9 cellular contexts compared by ENCODE assay signal in the genomic region with DNA sequence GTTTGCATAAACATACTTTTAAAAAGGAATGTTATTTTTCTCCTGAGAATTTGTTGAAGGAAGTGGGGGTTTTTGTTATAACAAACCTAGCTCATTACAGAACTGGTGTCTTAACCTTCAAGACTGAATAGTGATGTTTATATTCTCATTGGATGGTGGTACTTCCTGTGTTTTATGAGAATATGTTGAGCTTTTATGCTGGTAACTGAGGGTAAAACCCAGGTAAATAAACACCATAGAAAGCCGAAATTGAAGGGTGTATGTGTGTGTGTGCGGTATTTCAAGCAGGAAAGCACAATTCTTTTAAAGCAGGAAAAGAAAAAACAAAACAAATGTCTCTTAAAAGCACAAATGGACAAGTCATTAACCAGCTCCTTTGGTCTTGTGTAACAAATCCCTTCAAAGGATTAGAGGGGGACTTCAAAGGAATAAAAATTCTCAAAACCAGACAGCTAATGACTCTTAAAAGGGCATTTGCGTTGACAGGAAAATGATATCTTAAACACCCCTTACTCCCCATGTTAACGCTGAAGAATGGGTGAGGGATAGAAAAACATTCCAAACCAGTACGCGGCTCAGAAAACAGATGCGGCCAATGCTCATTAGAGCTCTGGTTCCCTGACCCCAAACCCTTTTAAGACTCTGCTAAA. TPM values are rescaled to one million over a fixed set of nuclear protein-coding genes. Genes with fewer than 3 reads are reported as not detected.
DNase-seq lines count a peak whose midpoint lies in the region; TF ChIP-seq lines count a peak whose summit lies in the region.
"Had no signal": no experiment of that assay in that cellular context is flagged by ENCODE, and none has a peak within 500 bp of the region (broad histone marks: within the 10 kb centered on the region; RNA-seq: fewer than 3 reads in every experiment).

No MANE protein-coding gene starts in this region.

- H3K36me3 ChIP-seq in esophagus muscularis mucosa (no peaks in the 10 kb centered on the region), HAP-1 (replicated peaks) (no peaks in the 10 kb centered on the region)

- WGBS in esophagus muscularis mucosa, result 44% methylated on average over 7 of the region's 7 CpGs

- H3K27me3 Mint-ChIP-seq in progenitor cell of endocrine pancreas, result peaks cover 83% of the 10 kb centered on the region

- intact Hi-C loops in esophagus muscularis mucosa (cut with DNase I), result no loop called here

- H3K27me3 ChIP-seq in esophagus muscularis mucosa (peaks cover 0 to 77% (median 9%) of the 10 kb centered on the region in 4 donors), HAP-1 (ENCODE audit: low read depth) (peaks cover 47% of the 10 kb centered on the region)

- no peaks in the 10 kb centered on the region for H3K9me3 ChIP-seq in esophagus muscularis mucosa
- no peaks in the 10 kb centered on the region for H3K9me3 ChIP-seq in HAP-1

- no peak overlapping the region for H3K27ac Mint-ChIP-seq in progenitor cell of endocrine pancreas

- TF ChIP-seq POLR2A in esophagus muscularis mucosa (IDR thresholded peaks at IDR 0.05; ENCODE audit: low read depth), result no peak

- in situ Hi-C loops in HAP-1 (cut with MboI; ENCODE audit: low sequenced_read_pairs), result no loop called here

- DNase-seq in GM12864 (ENCODE audit: low read depth), result no peak
- peak; percentile 30 to 59 for DNase-seq in NCI-H526 (lab: John Stamatoyannopoulos, UW)
- no peak for DNase-seq in esophagus muscularis mucosa (ENCODE audit: extremely low spot score)
- no peak for DNase-seq in progenitor cell of endocrine pancreas (ENCODE audit: low spot score, unreplicated experiment)
- DNase-seq in GM19238 (ENCODE audit: insufficient read length, low spot score), result no peak
- no peak for DNase-seq in cerebellar nuclear complex (lab: John Stamatoyannopoulos, UW)
- no peak for DNase-seq in HAP-1 (ENCODE audit: low spot score in 2 of 2)
- DNase-seq in stimulated activated naive CD4-positive, alpha-beta T cell treated with Interleukin-2 at 50 U/mL for 16 hours (lab: John Stamatoyannopoulos, UW), result no peak
- DNase-seq: NCI-H1694 treated with DMSO at 0.1 percent for 48 hours had no signal

- H3K4me3 Mint-ChIP-seq in progenitor cell of endocrine pancreas (ENCODE audit: low read depth), result peak overlapping the region; percentile 55

- H3K9me3 Mint-ChIP-seq in progenitor cell of endocrine pancreas (ENCODE audit: low read depth), result no peaks in the 10 kb centered on the region

- TF ChIP-seq CTCF in GM12864 (IDR thresholded peaks at IDR 0.05; ENCODE audit: low read depth, low read length, missing control alignments), result no peak
- TF ChIP-seq CTCF in esophagus muscularis mucosa (IDR thresholded peaks at IDR 0.05), result no peak
- no peak for TF ChIP-seq CTCF in progenitor cell of endocrine pancreas (IDR thresholded peaks at IDR 0.05; ENCODE audit: unreplicated experiment)

- peak overlapping the region; percentile 73 for H3K4me3 ChIP-seq in GM12864 (ENCODE audit: low read depth, low read length)
- peak overlapping the region; percentile 61 to 73 (median 64) for H3K4me3 ChIP-seq in esophagus muscularis mucosa
- H3K4me3 ChIP-seq in HAP-1, result no peak overlapping the region

- H3K4me1 ChIP-seq in esophagus muscularis mucosa (peaks cover 22 to 29% (median 25%) of the 10 kb centered on the region in 4 donors), HAP-1 (no peaks in the 10 kb centered on the region)

- H3K36me3 Mint-ChIP-seq in progenitor cell of endocrine pancreas (ENCODE audit: insufficient read depth), result no peaks in the 10 kb centered on the region

- H3K27ac ChIP-seq in esophagus muscularis mucosa (replicated peaks in 1 of 4), result peak overlapping the region; percentile 75 to 81 (median 79)

- no peak for TF ChIP-seq EP300 in esophagus muscularis mucosa (IDR thresholded peaks at IDR 0.05)

- peaks cover 2% of the 10 kb centered on the region for H3K4me1 Mint-ChIP-seq in progenitor cell of endocrine pancreas (ENCODE audit: low read depth)

RNA-seq across cellular contexts. Expression of a gene that starts 23.8 kb away (rescaled TPM):
- total RNA-seq in esophagus muscularis mucosa (10 to 100 TPM; 13.3 to 20.2 (median 15.5) TPM), progenitor cell of endocrine pancreas (0.36 and 0.55 TPM in 2 replicates)

Comparison
In these comparisons a context has a peak if more than half of its experiments do, and no peak if none do; other contexts are left out.
1. DNase-seq: peak in NCI-H526 (2 of 2); none in GM12864 (single experiment), esophagus muscularis mucosa (single experiment), progenitor cell of endocrine pancreas (single experiment), GM19238 (single experiment), cerebellar nuclear complex (0 of 2), HAP-1 (0 of 2) and stimulated activated naive CD4-positive, alpha-beta T cell treated with Interleukin-2 at 50 U/mL for 16 hours (single experiment).